In the genomic region with DNA sequence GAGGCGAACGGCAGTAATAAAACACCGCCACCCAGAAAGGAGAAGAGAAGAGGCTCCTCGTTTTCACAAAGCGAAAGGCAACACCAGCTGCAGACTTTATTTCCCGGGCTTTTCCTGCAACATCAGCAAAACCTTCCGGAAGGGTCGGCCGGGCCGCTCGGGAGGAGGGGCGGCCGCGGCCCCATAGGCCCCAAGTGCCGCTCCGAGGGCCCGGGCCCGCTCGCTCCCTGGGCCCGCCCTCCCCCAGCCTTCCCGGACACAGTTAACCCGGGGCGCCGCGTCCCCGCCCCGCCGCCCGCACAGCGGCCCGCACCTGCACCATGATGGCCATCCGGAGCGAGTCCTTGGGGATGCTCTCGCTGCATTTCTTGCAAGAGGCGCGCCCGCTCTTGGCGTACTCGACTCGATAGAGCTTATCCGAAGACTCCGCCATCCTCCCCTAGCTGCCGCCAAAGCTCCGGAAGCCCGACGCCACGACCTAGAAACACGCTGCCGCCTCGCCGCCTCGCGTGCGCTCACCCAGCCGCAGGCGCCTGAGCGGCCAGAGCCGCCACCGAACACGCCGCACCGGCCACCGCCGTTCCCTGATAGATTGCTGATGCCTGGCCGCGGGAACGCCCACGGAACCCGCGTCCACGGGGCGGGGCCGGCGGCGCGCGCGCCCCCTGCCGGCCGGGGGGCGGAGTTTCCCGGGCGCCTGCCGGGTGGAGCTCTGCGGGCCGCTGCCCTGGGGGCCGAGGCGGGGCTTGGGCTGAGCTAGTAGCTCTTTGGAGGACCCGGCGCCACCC, we compare ENCODE assay signal across 1 cellular context.
TF ChIP-seq lines count a peak whose summit lies in the region.

A gene (minus strand): TSS at position 597 of the 788 bp plus-strand sequence. CDS start 164 bp downstream, at position 433.

TF ChIP-seq in GM12878, 131 proteins besides CTCF, POLR2A, EP300 and RAD21 (continued from another document and continues in another):
- TF ChIP-seq, protein P1, sequence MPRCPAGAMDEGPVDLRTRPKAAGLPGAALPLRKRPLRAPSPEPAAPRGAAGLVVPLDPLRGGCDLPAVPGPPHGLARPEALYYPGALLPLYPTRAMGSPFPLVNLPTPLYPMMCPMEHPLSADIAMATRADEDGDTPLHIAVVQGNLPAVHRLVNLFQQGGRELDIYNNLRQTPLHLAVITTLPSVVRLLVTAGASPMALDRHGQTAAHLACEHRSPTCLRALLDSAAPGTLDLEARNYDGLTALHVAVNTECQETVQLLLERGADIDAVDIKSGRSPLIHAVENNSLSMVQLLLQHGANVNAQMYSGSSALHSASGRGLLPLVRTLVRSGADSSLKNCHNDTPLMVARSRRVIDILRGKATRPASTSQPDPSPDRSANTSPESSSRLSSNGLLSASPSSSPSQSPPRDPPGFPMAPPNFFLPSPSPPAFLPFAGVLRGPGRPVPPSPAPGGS (IDR thresholded peaks at IDR 0.05; ENCODE audit: borderline replicate concordance, insufficient read depth, low read depth, low read length, poor library complexity, severe bottlenecking): no peak
- TF ChIP-seq FOXK2 (IDR thresholded peaks at IDR 0.05) (no peak), CHD4 (IDR thresholded peaks at IDR 0.05) (no peak), SIX5 (IDR thresholded peaks at IDR 0.05; ENCODE audit: low read depth, low read length, severe bottlenecking) (peak; percentile 19), MXI1 (IDR thresholded peaks at IDR 0.05; ENCODE audit: low read depth, low read length) (peak; percentile 87), RB1 (IDR thresholded peaks at IDR 0.05; ENCODE audit: borderline replicate concordance) (peak; percentile 95), MEF2A (IDR thresholded peaks at IDR 0.05; ENCODE audit: insufficient read depth, low read depth, low read length) (0 out of 2 replicates have a peak, but pooled peaks have one; percentile 37), RFX5 (IDR thresholded peaks at IDR 0.05; ENCODE audit: low read depth, low read length) (no peak), ATF7 (IDR thresholded peaks at IDR 0.05; ENCODE audit: low read depth) (no peak; the same call in 1 of the 2 replicates), ZNF274 (IDR thresholded peaks at IDR 0.05; ENCODE audit: insufficient read depth, insufficient read length) (no peak), TARDBP (IDR thresholded peaks at IDR 0.05; ENCODE audit: borderline replicate concordance) (no peak), NR2F1 (conservative IDR thresholded peaks at IDR 0.05) (0 out of 2 replicates have a peak, but pooled peaks have one; percentile 65), TBL1XR1 (IDR thresholded peaks at IDR 0.05; ENCODE audit: low read depth, low read length) (no peak), ESRRA (IDR thresholded peaks at IDR 0.05; ENCODE audit: low read length) (no peak), KLF5 (IDR thresholded peaks at IDR 0.05; ENCODE audit: partially characterized antibody) (peak; percentile 64), HDGF (IDR thresholded peaks at IDR 0.05) (no peak), SMAD1 (IDR thresholded peaks at IDR 0.05; ENCODE audit: low read depth, partially characterized antibody) (no peak), RAD51 (IDR thresholded peaks at IDR 0.05) (no peak), ASH2L (IDR thresholded peaks at IDR 0.05; ENCODE audit: borderline replicate concordance, low read depth) (no peak), NFYA (IDR thresholded peaks at IDR 0.05; ENCODE audit: borderline replicate concordance, low read depth, low read length) (no peak), CREM (IDR thresholded peaks at IDR 0.05; ENCODE audit: low read depth) (peak; percentile 55; the same call in 1 of the 2 replicates), POLR2AphosphoS5 (IDR thresholded peaks at IDR 0.05; ENCODE audit: low read length) (peak; percentile 59; the same call in 1 of the 2 replicates), IKZF1 (conservative IDR thresholded peaks at IDR 0.05) (peak; percentile 91), LARP7 (IDR thresholded peaks at IDR 0.05) (peak; percentile 94; the same call in 1 of the 2 replicates), PML (IDR thresholded peaks at IDR 0.05; ENCODE audit: low read length) (no peak; the same call in 1 of the 2 replicates), TAF1 (IDR thresholded peaks at IDR 0.05; ENCODE audit: borderline replicate concordance, low read depth, low read length) (peak; percentile 42; the same call in 1 of the 2 replicates)
- TF ChIP-seq, protein P2, sequence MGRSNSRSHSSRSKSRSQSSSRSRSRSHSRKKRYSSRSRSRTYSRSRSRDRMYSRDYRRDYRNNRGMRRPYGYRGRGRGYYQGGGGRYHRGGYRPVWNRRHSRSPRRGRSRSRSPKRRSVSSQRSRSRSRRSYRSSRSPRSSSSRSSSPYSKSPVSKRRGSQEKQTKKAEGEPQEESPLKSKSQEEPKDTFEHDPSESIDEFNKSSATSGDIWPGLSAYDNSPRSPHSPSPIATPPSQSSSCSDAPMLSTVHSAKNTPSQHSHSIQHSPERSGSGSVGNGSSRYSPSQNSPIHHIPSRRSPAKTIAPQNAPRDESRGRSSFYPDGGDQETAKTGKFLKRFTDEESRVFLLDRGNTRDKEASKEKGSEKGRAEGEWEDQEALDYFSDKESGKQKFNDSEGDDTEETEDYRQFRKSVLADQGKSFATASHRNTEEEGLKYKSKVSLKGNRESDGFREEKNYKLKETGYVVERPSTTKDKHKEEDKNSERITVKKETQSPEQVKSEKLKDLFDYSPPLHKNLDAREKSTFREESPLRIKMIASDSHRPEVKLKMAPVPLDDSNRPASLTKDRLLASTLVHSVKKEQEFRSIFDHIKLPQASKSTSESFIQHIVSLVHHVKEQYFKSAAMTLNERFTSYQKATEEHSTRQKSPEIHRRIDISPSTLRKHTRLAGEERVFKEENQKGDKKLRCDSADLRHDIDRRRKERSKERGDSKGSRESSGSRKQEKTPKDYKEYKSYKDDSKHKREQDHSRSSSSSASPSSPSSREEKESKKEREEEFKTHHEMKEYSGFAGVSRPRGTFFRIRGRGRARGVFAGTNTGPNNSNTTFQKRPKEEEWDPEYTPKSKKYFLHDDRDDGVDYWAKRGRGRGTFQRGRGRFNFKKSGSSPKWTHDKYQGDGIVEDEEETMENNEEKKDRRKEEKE (IDR thresholded peaks at IDR 0.05): 0 out of 2 replicates have a peak, but pooled peaks have one; percentile 50
- TF ChIP-seq, protein P3, sequence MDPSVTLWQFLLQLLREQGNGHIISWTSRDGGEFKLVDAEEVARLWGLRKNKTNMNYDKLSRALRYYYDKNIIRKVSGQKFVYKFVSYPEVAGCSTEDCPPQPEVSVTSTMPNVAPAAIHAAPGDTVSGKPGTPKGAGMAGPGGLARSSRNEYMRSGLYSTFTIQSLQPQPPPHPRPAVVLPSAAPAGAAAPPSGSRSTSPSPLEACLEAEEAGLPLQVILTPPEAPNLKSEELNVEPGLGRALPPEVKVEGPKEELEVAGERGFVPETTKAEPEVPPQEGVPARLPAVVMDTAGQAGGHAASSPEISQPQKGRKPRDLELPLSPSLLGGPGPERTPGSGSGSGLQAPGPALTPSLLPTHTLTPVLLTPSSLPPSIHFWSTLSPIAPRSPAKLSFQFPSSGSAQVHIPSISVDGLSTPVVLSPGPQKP (IDR thresholded peaks at IDR 0.05; ENCODE audit: low read depth, low read length): no peak
- TF ChIP-seq, protein P4, sequence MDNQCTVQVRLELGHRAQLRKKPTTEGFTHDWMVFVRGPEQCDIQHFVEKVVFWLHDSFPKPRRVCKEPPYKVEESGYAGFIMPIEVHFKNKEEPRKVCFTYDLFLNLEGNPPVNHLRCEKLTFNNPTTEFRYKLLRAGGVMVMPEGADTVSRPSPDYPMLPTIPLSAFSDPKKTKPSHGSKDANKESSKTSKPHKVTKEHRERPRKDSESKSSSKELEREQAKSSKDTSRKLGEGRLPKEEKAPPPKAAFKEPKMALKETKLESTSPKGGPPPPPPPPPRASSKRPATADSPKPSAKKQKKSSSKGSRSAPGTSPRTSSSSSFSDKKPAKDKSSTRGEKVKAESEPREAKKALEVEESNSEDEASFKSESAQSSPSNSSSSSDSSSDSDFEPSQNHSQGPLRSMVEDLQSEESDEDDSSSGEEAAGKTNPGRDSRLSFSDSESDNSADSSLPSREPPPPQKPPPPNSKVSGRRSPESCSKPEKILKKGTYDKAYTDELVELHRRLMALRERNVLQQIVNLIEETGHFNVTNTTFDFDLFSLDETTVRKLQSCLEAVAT (IDR thresholded peaks at IDR 0.05): peak; percentile 99
- TF ChIP-seq, protein P5, sequence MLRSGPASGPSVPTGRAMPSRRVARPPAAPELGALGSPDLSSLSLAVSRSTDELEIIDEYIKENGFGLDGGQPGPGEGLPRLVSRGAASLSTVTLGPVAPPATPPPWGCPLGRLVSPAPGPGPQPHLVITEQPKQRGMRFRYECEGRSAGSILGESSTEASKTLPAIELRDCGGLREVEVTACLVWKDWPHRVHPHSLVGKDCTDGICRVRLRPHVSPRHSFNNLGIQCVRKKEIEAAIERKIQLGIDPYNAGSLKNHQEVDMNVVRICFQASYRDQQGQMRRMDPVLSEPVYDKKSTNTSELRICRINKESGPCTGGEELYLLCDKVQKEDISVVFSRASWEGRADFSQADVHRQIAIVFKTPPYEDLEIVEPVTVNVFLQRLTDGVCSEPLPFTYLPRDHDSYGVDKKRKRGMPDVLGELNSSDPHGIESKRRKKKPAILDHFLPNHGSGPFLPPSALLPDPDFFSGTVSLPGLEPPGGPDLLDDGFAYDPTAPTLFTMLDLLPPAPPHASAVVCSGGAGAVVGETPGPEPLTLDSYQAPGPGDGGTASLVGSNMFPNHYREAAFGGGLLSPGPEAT (IDR thresholded peaks at IDR 0.05; ENCODE audit: low read depth): no peak
- TF ChIP-seq, protein P6, sequence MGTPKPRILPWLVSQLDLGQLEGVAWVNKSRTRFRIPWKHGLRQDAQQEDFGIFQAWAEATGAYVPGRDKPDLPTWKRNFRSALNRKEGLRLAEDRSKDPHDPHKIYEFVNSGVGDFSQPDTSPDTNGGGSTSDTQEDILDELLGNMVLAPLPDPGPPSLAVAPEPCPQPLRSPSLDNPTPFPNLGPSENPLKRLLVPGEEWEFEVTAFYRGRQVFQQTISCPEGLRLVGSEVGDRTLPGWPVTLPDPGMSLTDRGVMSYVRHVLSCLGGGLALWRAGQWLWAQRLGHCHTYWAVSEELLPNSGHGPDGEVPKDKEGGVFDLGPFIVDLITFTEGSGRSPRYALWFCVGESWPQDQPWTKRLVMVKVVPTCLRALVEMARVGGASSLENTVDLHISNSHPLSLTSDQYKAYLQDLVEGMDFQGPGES (IDR thresholded peaks at IDR 0.05): no peak
- TF ChIP-seq, protein P7, sequence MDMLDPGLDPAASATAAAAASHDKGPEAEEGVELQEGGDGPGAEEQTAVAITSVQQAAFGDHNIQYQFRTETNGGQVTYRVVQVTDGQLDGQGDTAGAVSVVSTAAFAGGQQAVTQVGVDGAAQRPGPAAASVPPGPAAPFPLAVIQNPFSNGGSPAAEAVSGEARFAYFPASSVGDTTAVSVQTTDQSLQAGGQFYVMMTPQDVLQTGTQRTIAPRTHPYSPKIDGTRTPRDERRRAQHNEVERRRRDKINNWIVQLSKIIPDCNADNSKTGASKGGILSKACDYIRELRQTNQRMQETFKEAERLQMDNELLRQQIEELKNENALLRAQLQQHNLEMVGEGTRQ (IDR thresholded peaks at IDR 0.05; ENCODE audit: borderline replicate concordance, low read depth, low read length): no peak
- TF ChIP-seq, protein P8, sequence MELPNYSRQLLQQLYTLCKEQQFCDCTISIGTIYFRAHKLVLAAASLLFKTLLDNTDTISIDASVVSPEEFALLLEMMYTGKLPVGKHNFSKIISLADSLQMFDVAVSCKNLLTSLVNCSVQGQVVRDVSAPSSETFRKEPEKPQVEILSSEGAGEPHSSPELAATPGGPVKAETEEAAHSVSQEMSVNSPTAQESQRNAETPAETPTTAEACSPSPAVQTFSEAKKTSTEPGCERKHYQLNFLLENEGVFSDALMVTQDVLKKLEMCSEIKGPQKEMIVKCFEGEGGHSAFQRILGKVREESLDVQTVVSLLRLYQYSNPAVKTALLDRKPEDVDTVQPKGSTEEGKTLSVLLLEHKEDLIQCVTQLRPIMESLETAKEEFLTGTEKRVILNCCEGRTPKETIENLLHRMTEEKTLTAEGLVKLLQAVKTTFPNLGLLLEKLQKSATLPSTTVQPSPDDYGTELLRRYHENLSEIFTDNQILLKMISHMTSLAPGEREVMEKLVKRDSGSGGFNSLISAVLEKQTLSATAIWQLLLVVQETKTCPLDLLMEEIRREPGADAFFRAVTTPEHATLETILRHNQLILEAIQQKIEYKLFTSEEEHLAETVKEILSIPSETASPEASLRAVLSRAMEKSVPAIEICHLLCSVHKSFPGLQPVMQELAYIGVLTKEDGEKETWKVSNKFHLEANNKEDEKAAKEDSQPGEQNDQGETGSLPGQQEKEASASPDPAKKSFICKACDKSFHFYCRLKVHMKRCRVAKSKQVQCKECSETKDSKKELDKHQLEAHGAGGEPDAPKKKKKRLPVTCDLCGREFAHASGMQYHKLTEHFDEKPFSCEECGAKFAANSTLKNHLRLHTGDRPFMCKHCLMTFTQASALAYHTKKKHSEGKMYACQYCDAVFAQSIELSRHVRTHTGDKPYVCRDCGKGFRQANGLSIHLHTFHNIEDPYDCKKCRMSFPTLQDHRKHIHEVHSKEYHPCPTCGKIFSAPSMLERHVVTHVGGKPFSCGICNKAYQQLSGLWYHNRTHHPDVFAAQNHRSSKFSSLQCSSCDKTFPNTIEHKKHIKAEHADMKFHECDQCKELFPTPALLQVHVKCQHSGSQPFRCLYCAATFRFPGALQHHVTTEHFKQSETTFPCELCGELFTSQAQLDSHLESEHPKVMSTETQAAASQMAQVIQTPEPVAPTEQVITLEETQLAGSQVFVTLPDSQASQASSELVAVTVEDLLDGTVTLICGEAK (IDR thresholded peaks at IDR 0.05; ENCODE audit: borderline replicate concordance): no peak
- TF ChIP-seq, protein P9, sequence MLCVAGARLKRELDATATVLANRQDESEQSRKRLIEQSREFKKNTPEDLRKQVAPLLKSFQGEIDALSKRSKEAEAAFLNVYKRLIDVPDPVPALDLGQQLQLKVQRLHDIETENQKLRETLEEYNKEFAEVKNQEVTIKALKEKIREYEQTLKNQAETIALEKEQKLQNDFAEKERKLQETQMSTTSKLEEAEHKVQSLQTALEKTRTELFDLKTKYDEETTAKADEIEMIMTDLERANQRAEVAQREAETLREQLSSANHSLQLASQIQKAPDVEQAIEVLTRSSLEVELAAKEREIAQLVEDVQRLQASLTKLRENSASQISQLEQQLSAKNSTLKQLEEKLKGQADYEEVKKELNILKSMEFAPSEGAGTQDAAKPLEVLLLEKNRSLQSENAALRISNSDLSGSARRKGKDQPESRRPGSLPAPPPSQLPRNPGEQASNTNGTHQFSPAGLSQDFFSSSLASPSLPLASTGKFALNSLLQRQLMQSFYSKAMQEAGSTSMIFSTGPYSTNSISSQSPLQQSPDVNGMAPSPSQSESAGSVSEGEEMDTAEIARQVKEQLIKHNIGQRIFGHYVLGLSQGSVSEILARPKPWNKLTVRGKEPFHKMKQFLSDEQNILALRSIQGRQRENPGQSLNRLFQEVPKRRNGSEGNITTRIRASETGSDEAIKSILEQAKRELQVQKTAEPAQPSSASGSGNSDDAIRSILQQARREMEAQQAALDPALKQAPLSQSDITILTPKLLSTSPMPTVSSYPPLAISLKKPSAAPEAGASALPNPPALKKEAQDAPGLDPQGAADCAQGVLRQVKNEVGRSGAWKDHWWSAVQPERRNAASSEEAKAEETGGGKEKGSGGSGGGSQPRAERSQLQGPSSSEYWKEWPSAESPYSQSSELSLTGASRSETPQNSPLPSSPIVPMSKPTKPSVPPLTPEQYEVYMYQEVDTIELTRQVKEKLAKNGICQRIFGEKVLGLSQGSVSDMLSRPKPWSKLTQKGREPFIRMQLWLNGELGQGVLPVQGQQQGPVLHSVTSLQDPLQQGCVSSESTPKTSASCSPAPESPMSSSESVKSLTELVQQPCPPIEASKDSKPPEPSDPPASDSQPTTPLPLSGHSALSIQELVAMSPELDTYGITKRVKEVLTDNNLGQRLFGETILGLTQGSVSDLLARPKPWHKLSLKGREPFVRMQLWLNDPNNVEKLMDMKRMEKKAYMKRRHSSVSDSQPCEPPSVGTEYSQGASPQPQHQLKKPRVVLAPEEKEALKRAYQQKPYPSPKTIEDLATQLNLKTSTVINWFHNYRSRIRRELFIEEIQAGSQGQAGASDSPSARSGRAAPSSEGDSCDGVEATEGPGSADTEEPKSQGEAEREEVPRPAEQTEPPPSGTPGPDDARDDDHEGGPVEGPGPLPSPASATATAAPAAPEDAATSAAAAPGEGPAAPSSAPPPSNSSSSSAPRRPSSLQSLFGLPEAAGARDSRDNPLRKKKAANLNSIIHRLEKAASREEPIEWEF (IDR thresholded peaks at IDR 0.05; ENCODE audit: insufficient replicate concordance, low read depth, low read length): no peak
